23 cellular contexts compared by ENCODE assay signal in genomic region chr3:182078929-182079328, GRCh38.
"Had no signal": no experiment of that assay in that cellular context is flagged by ENCODE, and none has a peak within 500 bp of the region (broad histone marks: within the 10 kb centered on the region; RNA-seq: fewer than 3 reads in every experiment).

No MANE protein-coding gene starts in this region.

- H3K36me3 ChIP-seq: MG63 had no signal

- H3K4me3 ChIP-seq: MG63 had no signal

- H3K9ac ChIP-seq: SK-N-SH had no signal

- H3K9me3 ChIP-seq: MG63, SK-N-SH had no signal

- H3K4me2 ChIP-seq: SK-N-SH had no signal

- H3K27ac ChIP-seq: RWPE1 had no signal

- DNase-seq: IMR-90, Karpas-422, KG1, MG63, NCI-H1092, NCI-H1105 treated with DMSO at 0.1 percent for 48 hours, NCI-H1417 treated with DMSO at 0.1 percent for 48 hours, NCI-H146, NCI-H1694 treated with DMSO at 0.1 percent for 48 hours, NCI-H1930, NCI-H2081, NCI-H2107, NCI-H226, NCI-H446, NCI-H510A, NCI-H524 treated with DMSO at 0.1 percent for 48 hours, NCI-H69, NCI-H774, SHP77, SK-N-SH, SW 1271 had no signal

- FAIRE-seq: HepG2 had no signal

- ATAC-seq: HepG2 had no signal
